Comparison of ENCODE assay signal across 22 cellular contexts in genomic region chr13:113794086-113794485, GRCh38. TPM values are rescaled to one million over a fixed set of nuclear protein-coding genes. Genes with fewer than 3 reads are reported as not detected.
DNase-seq lines count a peak whose midpoint lies in the region; ATAC-seq and TF ChIP-seq lines count a peak whose summit lies in the region.
"Had no signal": no experiment of that assay in that cellular context is flagged by ENCODE, and none has a peak within 500 bp of the region (broad histone marks: within the 10 kb centered on the region; RNA-seq: fewer than 3 reads in every experiment).

No MANE protein-coding gene starts in this region.

- no peak overlapping the region for H3K4me3 ChIP-seq in H7 (ENCODE audit: insufficient read depth, low read depth, low read length)
- no peak overlapping the region for H3K4me3 ChIP-seq in endodermal cell (ENCODE audit: low read length)
- H3K4me3 ChIP-seq: K562, MG63, Peyer's patch, SJSA1 had no signal

- peak; percentile 8 for DNase-seq in activated naive CD8-positive, alpha-beta T cell treated with anti-CD3 and anti-CD28 coated beads, Interleukin-2, amount 10 ng/mL, durations not matched to agents 7 days and 5 days
- no peak for DNase-seq in activated naive CD8-positive, alpha-beta T cell treated with anti-CD3 and anti-CD28 coated beads for 36 hours
- peak; percentile 43 for DNase-seq in H7
- DNase-seq in endodermal cell: peak; percentile 28
- peak; percentile 48 for DNase-seq in sciatic nerve (ENCODE audit: low spot score)
- DNase-seq in GDM1 (lab: John Stamatoyannopoulos, UW): no peak
- DNase-seq in GM03348 (ENCODE audit: low spot score): no peak
- DNase-seq: BE2C; CD4-positive, CD25-positive, alpha-beta regulatory T cell; EL; H9; HFFc6; MG63; NCI-H1417; NCI-H1694 treated with DMSO at 0.1 percent for 48 hours; NCI-H2081 treated with DMSO at 0.1 percent for 48 hours; NCI-H2171 treated with DMSO at 0.1 percent for 48 hours; NCI-H524 treated with DMSO at 0.1 percent for 48 hours; NCI-H82 had no signal

- no peak overlapping the region for H3K27ac Mint-ChIP-seq in activated naive CD8-positive, alpha-beta T cell treated with anti-CD3 and anti-CD28 coated beads, Interleukin-2, amount 10 ng/mL, durations not matched to agents 7 days and 5 days
- H3K27ac Mint-ChIP-seq in activated naive CD8-positive, alpha-beta T cell treated with anti-CD3 and anti-CD28 coated beads for 36 hours: no peak overlapping the region
- no peak overlapping the region for H3K27ac Mint-ChIP-seq in endodermal cell
- H3K27ac Mint-ChIP-seq: CD4-positive, CD25-positive, alpha-beta regulatory T cell; H9; HFFc6 had no signal

- 89 to 92% methylated on average over 19 to 23 of the region's 23 CpGs for WGBS in endodermal cell (ENCODE audit: insufficient coverage in 1 of 2, insufficient read length in 1 of 2), 2 experiments

- no peaks in the 10 kb centered on the region for H3K27me3 ChIP-seq in H7 (ENCODE audit: control insufficient read depth, insufficient read depth, low read length)
- no peaks in the 10 kb centered on the region for H3K27me3 ChIP-seq in endodermal cell (ENCODE audit: control insufficient read depth, insufficient read depth, low read length, poor library complexity, severe bottlenecking)
- H3K27me3 ChIP-seq: BE2C, MG63, Peyer's patch had no signal

- H3K36me3 ChIP-seq in H7 (replicated peaks; ENCODE audit: control insufficient read depth, insufficient read depth, low read length) (no peaks in the 10 kb centered on the region), endodermal cell (ENCODE audit: control insufficient read depth, insufficient read depth, low read length) (no peaks in the 10 kb centered on the region)
- H3K36me3 ChIP-seq: BE2C, MG63, Peyer's patch, SJSA1 had no signal

- ATAC-seq in activated naive CD8-positive, alpha-beta T cell treated with anti-CD3 and anti-CD28 coated beads, Interleukin-2, amount 10 ng/mL, durations not matched to agents 7 days and 5 days (ENCODE audit: low read depth): no peak
- ATAC-seq in sciatic nerve: no peak
- ATAC-seq: K562 had no signal

- no peaks in the 10 kb centered on the region for H3K9me3 Mint-ChIP-seq in activated naive CD8-positive, alpha-beta T cell treated with anti-CD3 and anti-CD28 coated beads, Interleukin-2, amount 10 ng/mL, durations not matched to agents 7 days and 5 days
- no peaks in the 10 kb centered on the region for H3K9me3 Mint-ChIP-seq in activated naive CD8-positive, alpha-beta T cell treated with anti-CD3 and anti-CD28 coated beads for 36 hours
- H3K9me3 Mint-ChIP-seq in endodermal cell: no peaks in the 10 kb centered on the region
- H3K9me3 Mint-ChIP-seq: H9, HFFc6 had no signal

- H3K4me3 Mint-ChIP-seq in activated naive CD8-positive, alpha-beta T cell treated with anti-CD3 and anti-CD28 coated beads, Interleukin-2, amount 10 ng/mL, durations not matched to agents 7 days and 5 days: no peak overlapping the region
- no peak overlapping the region for H3K4me3 Mint-ChIP-seq in activated naive CD8-positive, alpha-beta T cell treated with anti-CD3 and anti-CD28 coated beads for 36 hours
- no peak overlapping the region for H3K4me3 Mint-ChIP-seq in endodermal cell
- H3K4me3 Mint-ChIP-seq: CD4-positive, CD25-positive, alpha-beta regulatory T cell; H9; HFFc6 had no signal

- no peak overlapping the region for H3K9ac ChIP-seq in endodermal cell (ENCODE audit: extremely low read depth, low read length, poor library complexity, severe bottlenecking)

- no peaks in the 10 kb centered on the region for H3K4me1 ChIP-seq in endodermal cell (ENCODE audit: control insufficient read depth, insufficient read depth, low read length)
- H3K4me1 ChIP-seq: BE2C, Peyer's patch, SJSA1 had no signal

- no peaks in the 10 kb centered on the region for H3K9me3 ChIP-seq in endodermal cell (ENCODE audit: control insufficient read depth, low read length)
- H3K9me3 ChIP-seq: BE2C, MG63, Peyer's patch had no signal

- H3K36me3 Mint-ChIP-seq in activated naive CD8-positive, alpha-beta T cell treated with anti-CD3 and anti-CD28 coated beads, Interleukin-2, amount 10 ng/mL, durations not matched to agents 7 days and 5 days: no peaks in the 10 kb centered on the region
- H3K36me3 Mint-ChIP-seq in activated naive CD8-positive, alpha-beta T cell treated with anti-CD3 and anti-CD28 coated beads for 36 hours: no peaks in the 10 kb centered on the region
- H3K36me3 Mint-ChIP-seq in endodermal cell (ENCODE audit: low read depth): no peaks in the 10 kb centered on the region
- H3K36me3 Mint-ChIP-seq: CD4-positive, CD25-positive, alpha-beta regulatory T cell had no signal

- H3K27ac ChIP-seq in endodermal cell (ENCODE audit: low read depth, low read length): no peak overlapping the region
- H3K27ac ChIP-seq: Peyer's patch, SJSA1 had no signal

- no peaks in the 10 kb centered on the region for H3K4me1 Mint-ChIP-seq in activated naive CD8-positive, alpha-beta T cell treated with anti-CD3 and anti-CD28 coated beads, Interleukin-2, amount 10 ng/mL, durations not matched to agents 7 days and 5 days
- no peaks in the 10 kb centered on the region for H3K4me1 Mint-ChIP-seq in activated naive CD8-positive, alpha-beta T cell treated with anti-CD3 and anti-CD28 coated beads for 36 hours
- no peaks in the 10 kb centered on the region for H3K4me1 Mint-ChIP-seq in endodermal cell
- H3K4me1 Mint-ChIP-seq: CD4-positive, CD25-positive, alpha-beta regulatory T cell; H9 had no signal

- no peak for TF ChIP-seq CTCF in endodermal cell (conservative IDR thresholded peaks at IDR 0.05)

- intact Hi-C loops in sciatic nerve (cut with DNase I): no loop called here

- no peaks in the 10 kb centered on the region for H3K27me3 Mint-ChIP-seq in activated naive CD8-positive, alpha-beta T cell treated with anti-CD3 and anti-CD28 coated beads, Interleukin-2, amount 10 ng/mL, durations not matched to agents 7 days and 5 days
- peaks cover 3% of the 10 kb centered on the region for H3K27me3 Mint-ChIP-seq in activated naive CD8-positive, alpha-beta T cell treated with anti-CD3 and anti-CD28 coated beads for 36 hours
- H3K27me3 Mint-ChIP-seq in endodermal cell (ENCODE audit: insufficient read depth): no peaks in the 10 kb centered on the region

- POLR2A ChIA-PET in activated naive CD8-positive, alpha-beta T cell treated with anti-CD3 and anti-CD28 coated beads, Interleukin-2, amount 10 ng/mL, durations not matched to agents 7 days and 5 days (lab: Charles Lee): no interaction called here

RNA-seq across cellular contexts. Expression of gene TMEM255B, which starts 35.1 kb away (rescaled TPM):
- total RNA-seq in activated naive CD8-positive, alpha-beta T cell treated with anti-CD3 and anti-CD28 coated beads, Interleukin-2, amount 10 ng/mL, durations not matched to agents 7 days and 5 days: 1 to 10 TPM; 1.4 to 1.6 TPM
- total RNA-seq in activated naive CD8-positive, alpha-beta T cell treated with anti-CD3 and anti-CD28 coated beads for 36 hours: 1 to 10 TPM; 1.1 to 1.2 TPM
- 0.70 and 2.7 TPM in 2 replicates for total RNA-seq in H7 (2014; rRNA removed; shearing (Covaris generic))
- total RNA-seq in endodermal cell (1 to 10 TPM in 1 of 2 donors, under 1 TPM in 1; 0.55 to 2.1 TPM), sciatic nerve (34.8 TPM)
- polyA plus RNA-seq in endodermal cell (2013, experiment 1 of 2): 2.4 TPM
- polyA plus RNA-seq in endodermal cell (2013, experiment 2 of 2): 1.9 TPM

Comparison
In these comparisons a context has a peak if more than half of its experiments do, and no peak if none do; other contexts are left out.
1. DNase-seq: peak in activated naive CD8-positive, alpha-beta T cell treated with anti-CD3 and anti-CD28 coated beads, Interleukin-2, amount 10 ng/mL, durations not matched to agents 7 days and 5 days (single experiment), H7 (single experiment), endodermal cell (single experiment) and sciatic nerve (single experiment); none in activated naive CD8-positive, alpha-beta T cell treated with anti-CD3 and anti-CD28 coated beads for 36 hours (single experiment), GDM1 (single experiment) and GM03348 (single experiment).